ENCODE assay signal across 10 cellular contexts in genomic region chr15:29997499-29997898, GRCh38.
"Had no signal": no experiment of that assay in that cellular context is flagged by ENCODE, and none has a peak within 500 bp of the region (broad histone marks: within the 10 kb centered on the region; RNA-seq: fewer than 3 reads in every experiment).

No MANE protein-coding gene starts in this region.

- DNase-seq: H9, HCEC 1CT, HFFc6, IMR-90 had no signal

- FAIRE-seq: H1, H54, HepG2, K562 had no signal

- H3K4me3 ChIP-seq: GM23338, K562 had no signal

- H3K27ac ChIP-seq: HL-60 had no signal

- ATAC-seq: GM23338, HepG2, K562 had no signal
